In the genomic region with DNA sequence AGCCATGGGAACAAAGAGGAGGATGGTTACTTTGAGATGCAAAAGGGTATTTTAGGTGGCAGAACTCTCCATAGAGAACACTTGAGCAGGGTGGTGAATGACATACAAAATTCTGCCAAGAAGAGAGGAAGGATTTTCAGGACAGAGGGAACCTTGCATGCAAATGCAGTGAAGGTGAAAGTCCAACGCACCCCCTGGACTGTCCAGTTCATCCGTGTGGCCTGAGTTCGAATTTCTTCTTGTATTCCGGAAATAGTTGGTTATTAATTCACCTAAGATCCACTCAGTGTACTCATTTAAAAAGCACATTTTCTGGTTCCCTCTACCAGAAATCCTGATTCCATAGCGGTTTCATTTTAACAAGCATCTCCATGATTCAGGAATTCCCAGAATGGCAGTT, we compare ENCODE assay signal across 26 cellular contexts. TPM values are rescaled to one million over a fixed set of nuclear protein-coding genes. Genes with fewer than 3 reads are reported as not detected.
DNase-seq lines count a peak whose midpoint lies in the region; ATAC-seq and TF ChIP-seq lines count a peak whose summit lies in the region.
"Had no signal": no experiment of that assay in that cellular context is flagged by ENCODE, and none has a peak within 500 bp of the region (broad histone marks: within the 10 kb centered on the region; RNA-seq: fewer than 3 reads in every experiment).

No MANE protein-coding gene starts in this region.

- H3K4me1 ChIP-seq in adipocyte (ENCODE audit: control insufficient read depth, insufficient read depth, low read length) (peaks cover 61% of the 10 kb centered on the region), body of pancreas (peaks cover 86% of the 10 kb centered on the region)

- no peak for ATAC-seq in body of pancreas
- peak; percentile 9 for ATAC-seq in left lobe of liver
- ATAC-seq in HG03460 (IDR thresholded peaks at IDR 0.05; ENCODE audit: unreplicated experiment): no peak
- ATAC-seq: A549, GM12878 had no signal

- no peaks in the 10 kb centered on the region for H3K9me3 ChIP-seq in adipocyte (ENCODE audit: control insufficient read depth, low read length)
- H3K9me3 ChIP-seq in body of pancreas: no peaks in the 10 kb centered on the region
- H3K9me3 ChIP-seq: BE2C had no signal

- H3K27me3 ChIP-seq in adipocyte (replicated peaks; ENCODE audit: control insufficient read depth, insufficient read depth, low read length) (no peaks in the 10 kb centered on the region), body of pancreas (no peaks in the 10 kb centered on the region)
- H3K27me3 ChIP-seq: BE2C had no signal

- no peak overlapping the region for H3K9ac ChIP-seq in adipocyte (ENCODE audit: low read length)
- H3K9ac ChIP-seq: BLaER1 had no signal

- intact Hi-C loops in body of pancreas (cut with DNase I): no loop called here

- H3K4me3 ChIP-seq in adipocyte (ENCODE audit: low read length) (peak overlapping the region; percentile 4), body of pancreas (no peak overlapping the region)
- H3K4me3 ChIP-seq: A549, BLaER1, GM12878 had no signal

- TF ChIP-seq CTCF in VCaP (conservative IDR thresholded peaks at IDR 0.05) (no peak), body of pancreas (IDR thresholded peaks at IDR 0.05) (no peak)

- H3K36me3 ChIP-seq in adipocyte (ENCODE audit: control insufficient read depth, insufficient read depth, low read length, severe bottlenecking) (peaks cover 51% of the 10 kb centered on the region), body of pancreas (replicated peaks in 1 of 2; ENCODE audit: insufficient read depth in 1 of 2, low read depth in 2 of 2) (peaks cover 0 to 2% of the 10 kb centered on the region in 2 donors)
- H3K36me3 ChIP-seq: BE2C, BLaER1 had no signal

- H3K27ac ChIP-seq in VCaP: peak overlapping the region; percentile 95
- peak overlapping the region in 3 of 4 donors; percentile 39 to 81 (median 68) for H3K27ac ChIP-seq in body of pancreas
- no peak overlapping the region for H3K27ac ChIP-seq in substantia nigra (ENCODE audit: low read depth, low read length, poor library complexity, severe bottlenecking)
- H3K27ac ChIP-seq: BLaER1 had no signal

- WGBS in body of pancreas, 2 donors: 61 to 65% methylated on average over 5 of the region's 5 CpGs

- TF ChIP-seq POLR2A in body of pancreas (IDR thresholded peaks at IDR 0.05): no peak

- no peak for DNase-seq in adipocyte (ENCODE audit: low read depth)
- DNase-seq in body of pancreas: no peak
- peak; percentile 73 for DNase-seq in left lobe of liver (ENCODE audit: low spot score)
- DNase-seq in NK-92 treated with Interleukin-12 subunit alpha and Interleukin-12 subunit beta, amount 100 ng/mL, for 24 hours (lab: John Stamatoyannopoulos, UW): no peak
- DNase-seq in AG08395 (ENCODE audit: low spot score): no peak
- DNase-seq in substantia nigra (lab: John Stamatoyannopoulos, UW): no peak
- DNase-seq: 8988T; BE2C; C1 segment of cervical spinal cord; CD4-positive, alpha-beta memory T cell; CD4-positive, CD25-positive, alpha-beta regulatory T cell; CD8-positive, alpha-beta memory T cell; COR-L47; DMS 273 treated with DMSO at 0.1 percent for 48 hours; DMS153; DMS53; DMS79; DND-41; EL; GDM1 had no signal

RNA-seq across cellular contexts. Expression of a gene that starts 5.5 kb away (rescaled TPM):
- total RNA-seq in body of pancreas (10 to 100 TPM; 60.0 to 75.0 TPM), left lobe of liver (1,212 TPM)
- total RNA-seq: CD4-positive, alpha-beta memory T cell; CD4-positive, CD25-positive, alpha-beta regulatory T cell; CD8-positive, alpha-beta memory T cell; G401 had no signal

Comparison
In these comparisons a context has a peak if more than half of its experiments do, and no peak if none do; other contexts are left out.
1. RNA of a gene that starts 5.5 kb away (total RNA-seq): 1,212 TPM in left lobe of liver (single experiment); 60.0 to 75.0 TPM in body of pancreas; every median in the first group is over 10 times any median in the second.